8 cellular contexts compared by ENCODE assay signal in genomic region chr16:75377971-75378386, GRCh38. TPM values are rescaled to one million over a fixed set of nuclear protein-coding genes. Genes with fewer than 3 reads are reported as not detected.
DNase-seq lines count a peak whose midpoint lies in the region; ATAC-seq and TF ChIP-seq lines count a peak whose summit lies in the region.

No MANE protein-coding gene starts in this region.

- peak overlapping the region; percentile 17 for H3K27ac ChIP-seq in duodenal mucosa (ENCODE audit: low read depth, low read length)

- H3K4me3 ChIP-seq in MG63: no peak overlapping the region
- no peak overlapping the region for H3K4me3 ChIP-seq in duodenal mucosa (ENCODE audit: low read depth in 1 of 2, low read length in 2 of 2)

- peaks cover 10 to 32% of the 10 kb centered on the region in 2 donors for H3K4me1 ChIP-seq in duodenal mucosa (ENCODE audit: control insufficient read depth in 1 of 2, insufficient read depth in 2 of 2, low read length in 2 of 2)

- no peak for TF ChIP-seq CTCF in GM13977 (IDR thresholded peaks at IDR 0.05; ENCODE audit: extremely low read depth, insufficient read depth, missing control alignments)

- H3K36me3 ChIP-seq in MG63 (peaks cover 15% of the 10 kb centered on the region), duodenal mucosa (ENCODE audit: control insufficient read depth in 1 of 2, insufficient read depth in 2 of 2, low read length in 2 of 2) (peaks cover 0 to 5% of the 10 kb centered on the region in 2 donors)

- H3K27me3 ChIP-seq in MG63: no peaks in the 10 kb centered on the region
- H3K27me3 ChIP-seq in duodenal mucosa (ENCODE audit: control insufficient read depth in 1 of 2, insufficient read depth in 2 of 2, low read length in 2 of 2): no peaks in the 10 kb centered on the region

- H3K9me3 ChIP-seq in MG63: no peaks in the 10 kb centered on the region
- H3K9me3 ChIP-seq in duodenal mucosa (ENCODE audit: control insufficient read depth in 1 of 2, low read length in 2 of 2): no peaks in the 10 kb centered on the region

- no peak overlapping the region for H3K9ac ChIP-seq in duodenal mucosa (ENCODE audit: low read depth in 1 of 2, low read length in 2 of 2)

- in situ Hi-C loops in GM13977 (cut with MboI; ENCODE audit: low pct_unique_long_range_greater_than_20kb, low sequenced_read_pairs, unreplicated experiment): no loop called here

- ATAC-seq in HG03571 (IDR thresholded peaks at IDR 0.05; ENCODE audit: unreplicated experiment): no peak

- DNase-seq in AG20443 (ENCODE audit: low spot score) (peak; percentile 86), MG63 (peak; percentile 76), midbrain (lab: John Stamatoyannopoulos, UW) (peak; percentile 40), activated gamma-delta T cell treated with Interleukin-2 at 50 U/mL for 16 hours (no peak), GM13977 (ENCODE audit: low spot score) (no peak), RPMI8226 (no peak)

RNA-seq across cellular contexts. Expression of gene CFDP1, which starts 55.3 kb away (rescaled TPM):
- 21.2 and 23.2 TPM in 2 replicates for total RNA-seq in MG63 (2014; rRNA removed; shearing (Covaris generic); ENCODE audit: low replicate concordance)

Comparison
In these comparisons a context has a peak if more than half of its experiments do, and no peak if none do; other contexts are left out.
1. DNase-seq: peak in AG20443 (single experiment), MG63 (single experiment) and midbrain (single experiment); none in activated gamma-delta T cell treated with Interleukin-2 at 50 U/mL for 16 hours (single experiment), GM13977 (single experiment) and RPMI8226 (single experiment).